In genomic region chr6:16480780-16481179, GRCh38 we compare ENCODE assay signal across 22 cellular contexts.
DNase-seq lines count a peak whose midpoint lies in the region; ATAC-seq and TF ChIP-seq lines count a peak whose summit lies in the region.
"Had no signal": no experiment of that assay in that cellular context is flagged by ENCODE, and none has a peak within 500 bp of the region (broad histone marks: within the 10 kb centered on the region; RNA-seq: fewer than 3 reads in every experiment).

No MANE protein-coding gene starts in this region.

- H3K4me1 ChIP-seq in KMS-11 (ENCODE audit: low read depth, poor library complexity, severe bottlenecking) (peaks cover 69% of the 10 kb centered on the region), smooth muscle cell (ENCODE audit: low read depth) (no peaks in the 10 kb centered on the region)
- H3K4me1 ChIP-seq: prostate gland had no signal

- H3K27me3 ChIP-seq in KMS-11 (ENCODE audit: insufficient read depth, low read depth) (no peaks in the 10 kb centered on the region), smooth muscle cell (ENCODE audit: low read depth) (no peaks in the 10 kb centered on the region)

- no peaks in the 10 kb centered on the region for H3F3A ChIP-seq in smooth muscle cell (ENCODE audit: low read depth)

- no peaks in the 10 kb centered on the region for H3K9me3 ChIP-seq in smooth muscle cell (replicated peaks; ENCODE audit: low read depth)
- H3K9me3 ChIP-seq: prostate gland, thoracic aorta had no signal

- peak overlapping the region; percentile 94; the same call in 1 of the 2 replicates for H3K27ac ChIP-seq in KMS-11
- no peak overlapping the region for H3K27ac ChIP-seq in smooth muscle cell (ENCODE audit: low read depth)
- H3K27ac ChIP-seq: HL-60, prostate gland, RWPE1, SK-N-MC, thoracic aorta had no signal

- no peak overlapping the region for H3K4me3 ChIP-seq in KMS-11 (IDR thresholded peaks at IDR 0.05; ENCODE audit: insufficient read depth, low read depth, low read length)
- H3K4me3 ChIP-seq in smooth muscle cell = no peak overlapping the region
- H3K4me3 ChIP-seq: prostate gland, SK-N-MC, thoracic aorta had no signal

- H3K9ac ChIP-seq in KMS-11 (no peak overlapping the region), smooth muscle cell (ENCODE audit: low read depth) (no peak overlapping the region)

- H3K9me3 Mint-ChIP-seq in activated T-cell treated with anti-CD3 and anti-CD28 coated beads, Interleukin-2, amount 50 U/mL, for 72 hours = peaks cover 1 to 4% of the 10 kb centered on the region in 2 donors
- H3K9me3 Mint-ChIP-seq in activated naive CD8-positive, alpha-beta T cell treated with anti-CD3 and anti-CD28 coated beads for 36 hours = no peaks in the 10 kb centered on the region
- no peaks in the 10 kb centered on the region for H3K9me3 Mint-ChIP-seq in stimulated activated effector memory CD8-positive, alpha-beta T cell treated with anti-CD3 and anti-CD28 coated beads, Interleukin-12 subunit alpha, Interleukin-12 subunit beta, amount 100 ng/mL, for 72 hours

- H3K27ac Mint-ChIP-seq in activated T-cell treated with anti-CD3 and anti-CD28 coated beads, Interleukin-2, amount 50 U/mL, for 72 hours = peak overlapping the region; percentile 73
- H3K27ac Mint-ChIP-seq in activated naive CD8-positive, alpha-beta T cell treated with anti-CD3 and anti-CD28 coated beads for 36 hours = peak overlapping the region; percentile 93
- peak overlapping the region; percentile 88 for H3K27ac Mint-ChIP-seq in stimulated activated effector memory CD8-positive, alpha-beta T cell treated with anti-CD3 and anti-CD28 coated beads, Interleukin-12 subunit alpha, Interleukin-12 subunit beta, amount 100 ng/mL, for 72 hours

- H3K79me2 ChIP-seq in KMS-11 (ENCODE audit: insufficient read depth, low read depth) = no peaks in the 10 kb centered on the region
- H3K79me2 ChIP-seq in smooth muscle cell (ENCODE audit: low read depth) = no peaks in the 10 kb centered on the region

- peaks cover 95% of the 10 kb centered on the region for H3K4me1 Mint-ChIP-seq in activated T-cell treated with anti-CD3 and anti-CD28 coated beads, Interleukin-2, amount 50 U/mL, for 72 hours (ENCODE audit: low read depth)
- peaks cover 73% of the 10 kb centered on the region for H3K4me1 Mint-ChIP-seq in activated naive CD8-positive, alpha-beta T cell treated with anti-CD3 and anti-CD28 coated beads for 36 hours
- H3K4me1 Mint-ChIP-seq in stimulated activated effector memory CD8-positive, alpha-beta T cell treated with anti-CD3 and anti-CD28 coated beads, Interleukin-12 subunit alpha, Interleukin-12 subunit beta, amount 100 ng/mL, for 72 hours = peaks cover 77% of the 10 kb centered on the region

- peaks cover 10 to 30% of the 10 kb centered on the region in 2 donors for H3K36me3 Mint-ChIP-seq in activated T-cell treated with anti-CD3 and anti-CD28 coated beads, Interleukin-2, amount 50 U/mL, for 72 hours (ENCODE audit: insufficient read depth in 2 of 2)
- H3K36me3 Mint-ChIP-seq in activated naive CD8-positive, alpha-beta T cell treated with anti-CD3 and anti-CD28 coated beads for 36 hours = peaks cover 65% of the 10 kb centered on the region
- peaks cover 76% of the 10 kb centered on the region for H3K36me3 Mint-ChIP-seq in stimulated activated effector memory CD8-positive, alpha-beta T cell treated with anti-CD3 and anti-CD28 coated beads, Interleukin-12 subunit alpha, Interleukin-12 subunit beta, amount 100 ng/mL, for 72 hours

- H3K4me3 Mint-ChIP-seq in activated T-cell treated with anti-CD3 and anti-CD28 coated beads, Interleukin-2, amount 50 U/mL, for 72 hours = peak overlapping the region; percentile 70 to 81
- H3K4me3 Mint-ChIP-seq in activated naive CD8-positive, alpha-beta T cell treated with anti-CD3 and anti-CD28 coated beads for 36 hours = peak overlapping the region; percentile 43
- peak overlapping the region; percentile 61 for H3K4me3 Mint-ChIP-seq in stimulated activated effector memory CD8-positive, alpha-beta T cell treated with anti-CD3 and anti-CD28 coated beads, Interleukin-12 subunit alpha, Interleukin-12 subunit beta, amount 100 ng/mL, for 72 hours

- H3K36me3 ChIP-seq in KMS-11 (ENCODE audit: insufficient read depth) (no peaks in the 10 kb centered on the region), smooth muscle cell (ENCODE audit: low read depth) (peaks cover 5% of the 10 kb centered on the region)
- H3K36me3 ChIP-seq: prostate gland had no signal

- DNase-seq in activated T-cell treated with anti-CD3 and anti-CD28 coated beads, Interleukin-2, amount 50 U/mL, for 72 hours = no peak
- DNase-seq in activated T-cell treated with anti-CD3 and anti-CD28 coated beads, Interleukin-2, amount 50 U/mL, for 48 hours = no peak
- no peak for DNase-seq in activated naive CD8-positive, alpha-beta T cell treated with anti-CD3 and anti-CD28 coated beads for 36 hours
- no peak for DNase-seq in stimulated activated effector memory CD8-positive, alpha-beta T cell treated with anti-CD3 and anti-CD28 coated beads, Interleukin-12 subunit alpha, Interleukin-12 subunit beta, amount 100 ng/mL, for 72 hours (ENCODE audit: low spot score in 2 of 2)
- DNase-seq in smooth muscle cell (lab: John Stamatoyannopoulos, UW; ENCODE audit: unreplicated experiment) = no peak
- no peak for DNase-seq in HUDEP-2 (lab: John Stamatoyannopoulos, UW; ENCODE audit: unreplicated experiment in 76 of 76)
- no peak for DNase-seq in NCI-H2081 treated with DMSO at 0.1 percent for 48 hours (lab: John Stamatoyannopoulos, UW)
- DNase-seq: activated CD4-positive, CD25-positive, alpha-beta regulatory T cell; activated gamma-delta T cell treated with Interleukin-2 at 50 U/mL for 16 hours; C1 segment of cervical spinal cord; hippocampal formation; left ventricle myocardium superior; NCI-H1436 treated with DMSO at 0.1 percent for 48 hours; NCI-H2171; NCI-H526 treated with DMSO at 0.1 percent for 48 hours; T1000 had no signal

- H4K20me1 ChIP-seq in KMS-11 (ENCODE audit: insufficient read depth) (no peaks in the 10 kb centered on the region), smooth muscle cell (ENCODE audit: low read depth) (peaks cover 44% of the 10 kb centered on the region)

- H3K27me3 Mint-ChIP-seq in activated T-cell treated with anti-CD3 and anti-CD28 coated beads, Interleukin-2, amount 50 U/mL, for 72 hours (ENCODE audit: low read depth) = no peaks in the 10 kb centered on the region
- H3K27me3 Mint-ChIP-seq in activated naive CD8-positive, alpha-beta T cell treated with anti-CD3 and anti-CD28 coated beads for 36 hours = no peaks in the 10 kb centered on the region

- TF ChIP-seq CTCF in KMS-11 (conservative IDR thresholded peaks at IDR 0.05; ENCODE audit: low read depth, low read length) (no peak), smooth muscle cell (IDR thresholded peaks at IDR 0.05; ENCODE audit: borderline replicate concordance, insufficient read depth, poor library complexity, severe bottlenecking) (no peak)

- WGBS in smooth muscle cell (ENCODE audit: low lambda C conversion rate) = 90% methylated on average over 2 of the region's 2 CpGs

- no peak overlapping the region for H2AFZ ChIP-seq in KMS-11 (ENCODE audit: low read depth)
- H2AFZ ChIP-seq in smooth muscle cell (ENCODE audit: low read depth) = no peak overlapping the region

- no peak for ATAC-seq in activated T-cell treated with anti-CD3 and anti-CD28 coated beads, Interleukin-2, amount 50 U/mL, for 72 hours (replicated peaks in 1 of 2)
- ATAC-seq in stimulated activated effector memory CD8-positive, alpha-beta T cell treated with anti-CD3 and anti-CD28 coated beads, Interleukin-12 subunit alpha, Interleukin-12 subunit beta, amount 100 ng/mL, for 72 hours = no peak
- ATAC-seq: left ventricle myocardium superior had no signal

- peak overlapping the region; percentile 70 for H3K4me2 ChIP-seq in KMS-11
- H3K4me2 ChIP-seq in smooth muscle cell = no peak overlapping the region
